ENCODE assay signal across 1 cellular context in the genomic region with DNA sequence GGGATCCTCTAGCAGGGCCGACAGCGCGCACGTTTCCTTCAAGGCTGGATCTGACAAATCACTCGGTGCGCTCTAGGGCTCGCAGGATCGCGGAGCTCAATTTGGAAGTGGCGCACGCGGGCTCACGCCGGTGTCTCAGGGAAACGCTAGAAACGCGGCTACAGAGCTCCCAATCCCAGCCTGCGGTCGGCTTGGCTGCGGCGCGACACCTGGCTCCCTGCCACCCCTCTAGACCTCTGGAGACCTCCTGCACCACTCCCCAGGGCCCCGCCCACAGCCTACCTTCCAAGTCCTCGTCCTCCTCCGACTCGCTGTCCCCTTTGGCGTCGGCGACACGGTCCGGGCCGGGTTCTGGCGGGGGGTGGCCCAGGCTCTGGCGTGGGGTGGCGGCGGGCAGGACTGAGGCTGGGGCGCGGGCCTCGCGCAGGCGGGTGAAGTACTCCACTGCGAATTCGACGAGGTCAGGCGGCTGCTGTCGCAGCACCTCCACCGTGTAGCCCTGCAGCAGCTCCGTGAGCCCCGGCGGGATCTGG.
TF ChIP-seq lines count a peak whose summit lies in the region.

No MANE protein-coding gene starts in this region.

TF ChIP-seq in H1, 55 proteins besides CTCF, POLR2A, EP300 and RAD21:
- TF ChIP-seq, protein P1, sequence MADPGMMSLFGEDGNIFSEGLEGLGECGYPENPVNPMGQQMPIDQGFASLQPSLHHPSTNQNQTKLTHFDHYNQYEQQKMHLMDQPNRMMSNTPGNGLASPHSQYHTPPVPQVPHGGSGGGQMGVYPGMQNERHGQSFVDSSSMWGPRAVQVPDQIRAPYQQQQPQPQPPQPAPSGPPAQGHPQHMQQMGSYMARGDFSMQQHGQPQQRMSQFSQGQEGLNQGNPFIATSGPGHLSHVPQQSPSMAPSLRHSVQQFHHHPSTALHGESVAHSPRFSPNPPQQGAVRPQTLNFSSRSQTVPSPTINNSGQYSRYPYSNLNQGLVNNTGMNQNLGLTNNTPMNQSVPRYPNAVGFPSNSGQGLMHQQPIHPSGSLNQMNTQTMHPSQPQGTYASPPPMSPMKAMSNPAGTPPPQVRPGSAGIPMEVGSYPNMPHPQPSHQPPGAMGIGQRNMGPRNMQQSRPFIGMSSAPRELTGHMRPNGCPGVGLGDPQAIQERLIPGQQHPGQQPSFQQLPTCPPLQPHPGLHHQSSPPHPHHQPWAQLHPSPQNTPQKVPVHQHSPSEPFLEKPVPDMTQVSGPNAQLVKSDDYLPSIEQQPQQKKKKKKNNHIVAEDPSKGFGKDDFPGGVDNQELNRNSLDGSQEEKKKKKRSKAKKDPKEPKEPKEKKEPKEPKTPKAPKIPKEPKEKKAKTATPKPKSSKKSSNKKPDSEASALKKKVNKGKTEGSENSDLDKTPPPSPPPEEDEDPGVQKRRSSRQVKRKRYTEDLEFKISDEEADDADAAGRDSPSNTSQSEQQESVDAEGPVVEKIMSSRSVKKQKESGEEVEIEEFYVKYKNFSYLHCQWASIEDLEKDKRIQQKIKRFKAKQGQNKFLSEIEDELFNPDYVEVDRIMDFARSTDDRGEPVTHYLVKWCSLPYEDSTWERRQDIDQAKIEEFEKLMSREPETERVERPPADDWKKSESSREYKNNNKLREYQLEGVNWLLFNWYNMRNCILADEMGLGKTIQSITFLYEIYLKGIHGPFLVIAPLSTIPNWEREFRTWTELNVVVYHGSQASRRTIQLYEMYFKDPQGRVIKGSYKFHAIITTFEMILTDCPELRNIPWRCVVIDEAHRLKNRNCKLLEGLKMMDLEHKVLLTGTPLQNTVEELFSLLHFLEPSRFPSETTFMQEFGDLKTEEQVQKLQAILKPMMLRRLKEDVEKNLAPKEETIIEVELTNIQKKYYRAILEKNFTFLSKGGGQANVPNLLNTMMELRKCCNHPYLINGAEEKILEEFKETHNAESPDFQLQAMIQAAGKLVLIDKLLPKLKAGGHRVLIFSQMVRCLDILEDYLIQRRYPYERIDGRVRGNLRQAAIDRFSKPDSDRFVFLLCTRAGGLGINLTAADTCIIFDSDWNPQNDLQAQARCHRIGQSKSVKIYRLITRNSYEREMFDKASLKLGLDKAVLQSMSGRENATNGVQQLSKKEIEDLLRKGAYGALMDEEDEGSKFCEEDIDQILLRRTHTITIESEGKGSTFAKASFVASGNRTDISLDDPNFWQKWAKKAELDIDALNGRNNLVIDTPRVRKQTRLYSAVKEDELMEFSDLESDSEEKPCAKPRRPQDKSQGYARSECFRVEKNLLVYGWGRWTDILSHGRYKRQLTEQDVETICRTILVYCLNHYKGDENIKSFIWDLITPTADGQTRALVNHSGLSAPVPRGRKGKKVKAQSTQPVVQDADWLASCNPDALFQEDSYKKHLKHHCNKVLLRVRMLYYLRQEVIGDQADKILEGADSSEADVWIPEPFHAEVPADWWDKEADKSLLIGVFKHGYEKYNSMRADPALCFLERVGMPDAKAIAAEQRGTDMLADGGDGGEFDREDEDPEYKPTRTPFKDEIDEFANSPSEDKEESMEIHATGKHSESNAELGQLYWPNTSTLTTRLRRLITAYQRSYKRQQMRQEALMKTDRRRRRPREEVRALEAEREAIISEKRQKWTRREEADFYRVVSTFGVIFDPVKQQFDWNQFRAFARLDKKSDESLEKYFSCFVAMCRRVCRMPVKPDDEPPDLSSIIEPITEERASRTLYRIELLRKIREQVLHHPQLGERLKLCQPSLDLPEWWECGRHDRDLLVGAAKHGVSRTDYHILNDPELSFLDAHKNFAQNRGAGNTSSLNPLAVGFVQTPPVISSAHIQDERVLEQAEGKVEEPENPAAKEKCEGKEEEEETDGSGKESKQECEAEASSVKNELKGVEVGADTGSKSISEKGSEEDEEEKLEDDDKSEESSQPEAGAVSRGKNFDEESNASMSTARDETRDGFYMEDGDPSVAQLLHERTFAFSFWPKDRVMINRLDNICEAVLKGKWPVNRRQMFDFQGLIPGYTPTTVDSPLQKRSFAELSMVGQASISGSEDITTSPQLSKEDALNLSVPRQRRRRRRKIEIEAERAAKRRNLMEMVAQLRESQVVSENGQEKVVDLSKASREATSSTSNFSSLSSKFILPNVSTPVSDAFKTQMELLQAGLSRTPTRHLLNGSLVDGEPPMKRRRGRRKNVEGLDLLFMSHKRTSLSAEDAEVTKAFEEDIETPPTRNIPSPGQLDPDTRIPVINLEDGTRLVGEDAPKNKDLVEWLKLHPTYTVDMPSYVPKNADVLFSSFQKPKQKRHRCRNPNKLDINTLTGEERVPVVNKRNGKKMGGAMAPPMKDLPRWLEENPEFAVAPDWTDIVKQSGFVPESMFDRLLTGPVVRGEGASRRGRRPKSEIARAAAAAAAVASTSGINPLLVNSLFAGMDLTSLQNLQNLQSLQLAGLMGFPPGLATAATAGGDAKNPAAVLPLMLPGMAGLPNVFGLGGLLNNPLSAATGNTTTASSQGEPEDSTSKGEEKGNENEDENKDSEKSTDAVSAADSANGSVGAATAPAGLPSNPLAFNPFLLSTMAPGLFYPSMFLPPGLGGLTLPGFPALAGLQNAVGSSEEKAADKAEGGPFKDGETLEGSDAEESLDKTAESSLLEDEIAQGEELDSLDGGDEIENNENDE (IDR thresholded peaks at IDR 0.05; ENCODE audit: insufficient replicate concordance, low read length), result no peak
- TF ChIP-seq SIN3A (conservative IDR thresholded peaks at IDR 0.05 in 1 of 2, IDR thresholded peaks at IDR 0.05 in 1 of 2; ENCODE audit: low read depth in 1 of 2, low read length in 2 of 2) (no peak), CBX8 (IDR thresholded peaks at IDR 0.05; ENCODE audit: borderline replicate concordance, low read depth, low read length) (no peak), CTBP2 (IDR thresholded peaks at IDR 0.05; ENCODE audit: borderline replicate concordance, insufficient read depth, insufficient read length, low read length) (no peak), RFX5 (IDR thresholded peaks at IDR 0.05; ENCODE audit: borderline replicate concordance, low read depth, low read length) (no peak), RNF2 (IDR thresholded peaks at IDR 0.05; ENCODE audit: borderline replicate concordance, low read depth, low read length, missing control alignments, poor library complexity, severe bottlenecking) (no peak), RBBP5 (IDR thresholded peaks at IDR 0.05; ENCODE audit: borderline replicate concordance, low read depth, low read length) (no peak), BACH1 (IDR thresholded peaks at IDR 0.05; ENCODE audit: low read length) (peak; percentile 44; the same call in 1 of the 2 replicates), SAP30 (IDR thresholded peaks at IDR 0.05; ENCODE audit: insufficient read depth, insufficient replicate concordance, low read length) (peak; percentile 24), TAF7 (optimal IDR thresholded peaks at IDR 0.05; ENCODE audit: borderline replicate concordance, low read depth, low read length) (no peak), GTF2F1 (IDR thresholded peaks at IDR 0.05; ENCODE audit: borderline replicate concordance, low read depth, low read length) (no peak), JUND (IDR thresholded peaks at IDR 0.05; ENCODE audit: low read length) (no peak), SIRT6 (IDR thresholded peaks at IDR 0.05; ENCODE audit: low read length) (no peak), SP4 (IDR thresholded peaks at IDR 0.05; ENCODE audit: low read length) (no peak), SUZ12 (IDR thresholded peaks at IDR 0.05; ENCODE audit: low read length) (peak; percentile 35), CHD1 (IDR thresholded peaks at IDR 0.05; ENCODE audit: low read depth, low read length) (no peak), SRF (IDR thresholded peaks at IDR 0.05; ENCODE audit: low read depth, low read length) (no peak), PHF8 (conservative IDR thresholded peaks at IDR 0.05; ENCODE audit: low read depth, low read length) (no peak), SP1 (IDR thresholded peaks at IDR 0.05; ENCODE audit: low read depth, low read length) (no peak), TBP (IDR thresholded peaks at IDR 0.05; ENCODE audit: low read depth, low read length) (no peak), SP2 (IDR thresholded peaks at IDR 0.05; ENCODE audit: low read length) (no peak), CBX5 (IDR thresholded peaks at IDR 0.05; ENCODE audit: low read depth, low read length) (no peak), MAFK (IDR thresholded peaks at IDR 0.05; ENCODE audit: low read depth, low read length) (no peak), TEAD4 (IDR thresholded peaks at IDR 0.05; ENCODE audit: low read depth, low read length) (no peak), CREB1 (IDR thresholded peaks at IDR 0.05) (no peak), POU5F1 (IDR thresholded peaks at IDR 0.05; ENCODE audit: low read depth, low read length) (no peak), ASH2L (IDR thresholded peaks at IDR 0.05; ENCODE audit: low read length) (no peak), YY1 (IDR thresholded peaks at IDR 0.05; ENCODE audit: low read depth, low read length) (no peak), KDM1A (IDR thresholded peaks at IDR 0.05; ENCODE audit: borderline replicate concordance, low read length) (no peak), BRCA1 (IDR thresholded peaks at IDR 0.05; ENCODE audit: low read depth, low read length) (no peak), FOSL1 (IDR thresholded peaks at IDR 0.05; ENCODE audit: insufficient read depth, low read depth, low read length) (no peak), CEBPB (IDR thresholded peaks at IDR 0.05; ENCODE audit: low read depth, low read length) (no peak), RXRA (IDR thresholded peaks at IDR 0.05; ENCODE audit: insufficient read depth, low read depth, low read length) (no peak), EZH2 (IDR thresholded peaks at IDR 0.05; ENCODE audit: low read depth, low read length, severe bottlenecking) (peak; percentile 29), HDAC2 (IDR thresholded peaks at IDR 0.05; ENCODE audit: borderline replicate concordance in 1 of 2, low read depth in 2 of 2, low read length in 2 of 2) (no peak), NRF1 (IDR thresholded peaks at IDR 0.05; ENCODE audit: low read depth, low read length) (no peak), ZNF274 (IDR thresholded peaks at IDR 0.05; ENCODE audit: borderline replicate concordance, extremely low read depth, low read length) (no peak), TAF1 (IDR thresholded peaks at IDR 0.05; ENCODE audit: low read depth, low read length) (no peak), KDM4A (IDR thresholded peaks at IDR 0.05; ENCODE audit: low read depth, low read length, severe bottlenecking) (peak; percentile 75), JUN (IDR thresholded peaks at IDR 0.05; ENCODE audit: low read depth, low read length) (no peak), EGR1 (IDR thresholded peaks at IDR 0.05; ENCODE audit: borderline replicate concordance, low read depth, low read length) (no peak)
- TF ChIP-seq, protein P2, sequence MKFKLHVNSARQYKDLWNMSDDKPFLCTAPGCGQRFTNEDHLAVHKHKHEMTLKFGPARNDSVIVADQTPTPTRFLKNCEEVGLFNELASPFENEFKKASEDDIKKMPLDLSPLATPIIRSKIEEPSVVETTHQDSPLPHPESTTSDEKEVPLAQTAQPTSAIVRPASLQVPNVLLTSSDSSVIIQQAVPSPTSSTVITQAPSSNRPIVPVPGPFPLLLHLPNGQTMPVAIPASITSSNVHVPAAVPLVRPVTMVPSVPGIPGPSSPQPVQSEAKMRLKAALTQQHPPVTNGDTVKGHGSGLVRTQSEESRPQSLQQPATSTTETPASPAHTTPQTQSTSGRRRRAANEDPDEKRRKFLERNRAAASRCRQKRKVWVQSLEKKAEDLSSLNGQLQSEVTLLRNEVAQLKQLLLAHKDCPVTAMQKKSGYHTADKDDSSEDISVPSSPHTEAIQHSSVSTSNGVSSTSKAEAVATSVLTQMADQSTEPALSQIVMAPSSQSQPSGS (IDR thresholded peaks at IDR 0.05; ENCODE audit: low read length), result no peak
- TF ChIP-seq, protein P3, sequence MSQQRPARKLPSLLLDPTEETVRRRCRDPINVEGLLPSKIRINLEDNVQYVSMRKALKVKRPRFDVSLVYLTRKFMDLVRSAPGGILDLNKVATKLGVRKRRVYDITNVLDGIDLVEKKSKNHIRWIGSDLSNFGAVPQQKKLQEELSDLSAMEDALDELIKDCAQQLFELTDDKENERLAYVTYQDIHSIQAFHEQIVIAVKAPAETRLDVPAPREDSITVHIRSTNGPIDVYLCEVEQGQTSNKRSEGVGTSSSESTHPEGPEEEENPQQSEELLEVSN (IDR thresholded peaks at IDR 0.05), result peak; percentile 26
- TF ChIP-seq, protein P4, sequence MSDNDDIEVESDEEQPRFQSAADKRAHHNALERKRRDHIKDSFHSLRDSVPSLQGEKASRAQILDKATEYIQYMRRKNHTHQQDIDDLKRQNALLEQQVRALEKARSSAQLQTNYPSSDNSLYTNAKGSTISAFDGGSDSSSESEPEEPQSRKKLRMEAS (IDR thresholded peaks at IDR 0.05), result no peak; the same call in 1 of the 2 replicates
- TF ChIP-seq, protein P5, sequence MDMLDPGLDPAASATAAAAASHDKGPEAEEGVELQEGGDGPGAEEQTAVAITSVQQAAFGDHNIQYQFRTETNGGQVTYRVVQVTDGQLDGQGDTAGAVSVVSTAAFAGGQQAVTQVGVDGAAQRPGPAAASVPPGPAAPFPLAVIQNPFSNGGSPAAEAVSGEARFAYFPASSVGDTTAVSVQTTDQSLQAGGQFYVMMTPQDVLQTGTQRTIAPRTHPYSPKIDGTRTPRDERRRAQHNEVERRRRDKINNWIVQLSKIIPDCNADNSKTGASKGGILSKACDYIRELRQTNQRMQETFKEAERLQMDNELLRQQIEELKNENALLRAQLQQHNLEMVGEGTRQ (IDR thresholded peaks at IDR 0.05; ENCODE audit: low read length), result no peak
TF ChIP-seq in H1: peak in this region for 6.
